In genomic region chr9:97740848-97741821, GRCh38 we compare ENCODE assay signal across 8 cellular contexts. TPM values are rescaled to one million over a fixed set of nuclear protein-coding genes. Genes with fewer than 3 reads are reported as not detected.
DNase-seq lines count a peak whose midpoint lies in the region; ATAC-seq and TF ChIP-seq lines count a peak whose summit lies in the region.

No MANE protein-coding gene starts in this region.

- H3K27me3 ChIP-seq in mammary epithelial cell (ENCODE audit: insufficient read depth, low read length), result peaks cover 4% of the 10 kb centered on the region

- no peaks in the 10 kb centered on the region for H3K36me3 ChIP-seq in mammary epithelial cell (ENCODE audit: insufficient read depth, low read length)

- H3K9me3 Mint-ChIP-seq in T-cell, result no peaks in the 10 kb centered on the region
- H3K9me3 Mint-ChIP-seq in immature natural killer cell, result peaks cover 0 to 11% (median 0%) of the 10 kb centered on the region in 6 donors

- no peak overlapping the region for H3K9ac ChIP-seq in mammary epithelial cell (ENCODE audit: insufficient read depth, low read length)

- peaks cover 11% of the 10 kb centered on the region for H3K4me1 ChIP-seq in mammary epithelial cell (ENCODE audit: insufficient read depth, low read length)

- in situ Hi-C loops in mammary epithelial cell (cut with MboI; ENCODE audit: low sequenced_read_pairs in 2 of 2), result no loop called here

- no peaks in the 10 kb centered on the region for H4K20me1 ChIP-seq in mammary epithelial cell (ENCODE audit: insufficient read depth, low read length)

- TF ChIP-seq CTCF in mammary epithelial cell (conservative IDR thresholded peaks at IDR 0.05 in 1 of 2, IDR thresholded peaks at IDR 0.05 in 1 of 2; ENCODE audit: extremely low read depth in 1 of 2, insufficient read depth in 1 of 2, low read depth in 1 of 2, low read length in 2 of 2), result peak in 1 of 2 donors; percentile 23

- H3K36me3 Mint-ChIP-seq in T-cell, result no peaks in the 10 kb centered on the region
- H3K36me3 Mint-ChIP-seq in immature natural killer cell, result no peaks in the 10 kb centered on the region

- H3K27ac Mint-ChIP-seq in T-cell (no peak overlapping the region), immature natural killer cell (no peak overlapping the region)

- DNase-seq in NCI-H1436 (lab: John Stamatoyannopoulos, UW), result peak; percentile 67
- no peak for DNase-seq in NCI-H1436 treated with DMSO at 0.1 percent for 48 hours (lab: John Stamatoyannopoulos, UW)
- peak in 26 of 34 experiments; percentile 2 to 29 (median 10) for DNase-seq in T-cell
- peak; percentile 66 for DNase-seq in mammary epithelial cell
- DNase-seq in immature natural killer cell, result peak in 2 of 3 donors; percentile 3 to 9
- peak; percentile 3 to 26 (median 9) for DNase-seq in stimulated activated CD4-positive, alpha-beta T cell treated with anti-CD3 and anti-CD28 coated beads, Interleukin-12 subunit alpha, Interleukin-12 subunit beta, amount 100 ng/mL, for 48 hours (ENCODE audit: low read depth in 2 of 3, low spot score in 1 of 3)
- DNase-seq in NCI-H345 (lab: John Stamatoyannopoulos, UW), result no peak

- no peak overlapping the region for H3K27ac ChIP-seq in mammary epithelial cell (ENCODE audit: insufficient read depth, low read depth, low read length)

- CTCF ChIA-PET in T-cell (lab: Charles Lee) (no interaction called here), mammary epithelial cell (lab: Charles Lee; ENCODE audit: low non-redundant PET) (no interaction called here)

- H3K27me3 Mint-ChIP-seq in T-cell (peaks cover 77 to 79% of the 10 kb centered on the region in 2 donors), immature natural killer cell (ENCODE audit: low read depth in 3 of 3) (peaks cover 11 to 17% (median 13%) of the 10 kb centered on the region in 3 donors)

- peaks cover 6 to 14% (median 10%) of the 10 kb centered on the region in 3 donors for H3K4me1 Mint-ChIP-seq in T-cell
- H3K4me1 Mint-ChIP-seq in immature natural killer cell, result peaks cover 0 to 2% of the 10 kb centered on the region in 2 donors

- no peaks in the 10 kb centered on the region for H3K79me2 ChIP-seq in mammary epithelial cell (ENCODE audit: insufficient read depth, low read length)

- peak overlapping the region; percentile 87 for H2AFZ ChIP-seq in mammary epithelial cell (ENCODE audit: low read depth, low read length)

- no TSS peak for BruUV-seq in mammary epithelial cell (replicated peaks; lab: Mats Ljungman, UMichigan)

- 18% methylated on average over 28 of the region's 56 CpGs for WGBS in mammary epithelial cell (ENCODE audit: low coverage, missing lambda C conversion rate)

- peak overlapping the region in 1 of 3 experiments; percentile 35 for H3K4me3 ChIP-seq in mammary epithelial cell (replicated peaks in 1 of 3; ENCODE audit: insufficient read depth in 1 of 3, low read depth in 2 of 3, low read length in 3 of 3)

- H3K9me3 ChIP-seq in mammary epithelial cell (replicated peaks; ENCODE audit: insufficient read depth, low read length), result peaks cover 2% of the 10 kb centered on the region

- H3K4me2 ChIP-seq in mammary epithelial cell (ENCODE audit: insufficient read depth, low read depth, low read length), result peak overlapping the region; percentile 74

- dilution Hi-C loops in mammary epithelial cell (cut with HindIII; ENCODE audit: low sequenced_read_pairs), result no loop called here

- peak; percentile 64 to 83 (median 77) for ATAC-seq in T-cell (replicated peaks in 1 of 4)
- ATAC-seq in GM21447 (IDR thresholded peaks at IDR 0.05; ENCODE audit: unreplicated experiment), result no peak

- POLR2A ChIA-PET in T-cell (lab: Charles Lee), result no interaction called here

- intact Hi-C loops in mammary epithelial cell (cut with micrococcal nuclease), result no loop called here

- H3K4me3 Mint-ChIP-seq in T-cell (peak overlapping the region; percentile 44 to 69 (median 65)), immature natural killer cell (no peak overlapping the region)

RNA-seq across cellular contexts. Expression of gene XPA, which starts 44.0 kb away (rescaled TPM):
- total RNA-seq in T-cell (10 to 100 TPM; 21.7 to 24.5 (median 23.3) TPM), mammary epithelial cell (1 to 10 TPM; 3.7 to 7.6 TPM)
- polyA plus RNA-seq in mammary epithelial cell (1.4 TPM), immature natural killer cell (10 to 100 TPM; 32.2 to 36.5 (median 32.5) TPM)
- not detected for polyA minus RNA-seq in mammary epithelial cell

Comparison
In these comparisons a context has a peak if more than half of its experiments do, and no peak if none do; other contexts are left out.
1. DNase-seq: peak in NCI-H1436 (single experiment), T-cell (26 of 34), mammary epithelial cell (single experiment), immature natural killer cell (2 of 3) and stimulated activated CD4-positive, alpha-beta T cell treated with anti-CD3 and anti-CD28 coated beads, Interleukin-12 subunit alpha, Interleukin-12 subunit beta, amount 100 ng/mL, for 48 hours (3 of 3); none in NCI-H1436 treated with DMSO at 0.1 percent for 48 hours (single experiment) and NCI-H345 (single experiment).
2. H3K4me3 Mint-ChIP-seq: peak in T-cell (3 of 3); none in immature natural killer cell (0 of 5).